ENCODE assay signal across 1 cellular context in genomic region chr16:261031-261691, GRCh38.
TF ChIP-seq lines count a peak whose summit lies in the region.

No MANE protein-coding gene starts in this region.

TF ChIP-seq in GM23338, 12 proteins besides CTCF, POLR2A, EP300 and RAD21 (continued from another document):
- TF ChIP-seq ZNF462 (CRISPR knock-in tag; IDR thresholded peaks at IDR 0.05) (no peak), NANOG (IDR thresholded peaks at IDR 0.05; ENCODE audit: borderline replicate concordance) (no peak), EZH2 (IDR thresholded peaks at IDR 0.05; ENCODE audit: low read depth, unreplicated experiment) (no peak), REST (IDR thresholded peaks at IDR 0.05; ENCODE audit: unreplicated experiment) (no peak)
